ENCODE assay signal across 1 cellular context in genomic region chr5:77923666-77924065, GRCh38.
TF ChIP-seq lines count a peak whose summit lies in the region.

No MANE protein-coding gene starts in this region.

TF ChIP-seq in GM23338, 12 proteins besides CTCF, POLR2A, EP300 and RAD21 (continued from another document):
- TF ChIP-seq ZNF114 (CRISPR knock-in tag; IDR thresholded peaks at IDR 0.05) (no peak), EZH2phosphoT487 (IDR thresholded peaks at IDR 0.05; ENCODE audit: unreplicated experiment) (no peak), STAT1 (IDR thresholded peaks at IDR 0.05; ENCODE audit: unreplicated experiment) (no peak)
